1 cellular context compared by ENCODE assay signal in genomic region chr10:43843331-43844101, GRCh38.
TF ChIP-seq lines count a peak whose summit lies in the region.

No MANE protein-coding gene starts in this region.

TF ChIP-seq in HepG2, 621 proteins besides CTCF, POLR2A, EP300 and RAD21 (continued from another document):
- TF ChIP-seq ZNF646 (CRISPR knock-in tag; IDR thresholded peaks at IDR 0.05): no peak
